1 cellular context compared by ENCODE assay signal in the genomic region with DNA sequence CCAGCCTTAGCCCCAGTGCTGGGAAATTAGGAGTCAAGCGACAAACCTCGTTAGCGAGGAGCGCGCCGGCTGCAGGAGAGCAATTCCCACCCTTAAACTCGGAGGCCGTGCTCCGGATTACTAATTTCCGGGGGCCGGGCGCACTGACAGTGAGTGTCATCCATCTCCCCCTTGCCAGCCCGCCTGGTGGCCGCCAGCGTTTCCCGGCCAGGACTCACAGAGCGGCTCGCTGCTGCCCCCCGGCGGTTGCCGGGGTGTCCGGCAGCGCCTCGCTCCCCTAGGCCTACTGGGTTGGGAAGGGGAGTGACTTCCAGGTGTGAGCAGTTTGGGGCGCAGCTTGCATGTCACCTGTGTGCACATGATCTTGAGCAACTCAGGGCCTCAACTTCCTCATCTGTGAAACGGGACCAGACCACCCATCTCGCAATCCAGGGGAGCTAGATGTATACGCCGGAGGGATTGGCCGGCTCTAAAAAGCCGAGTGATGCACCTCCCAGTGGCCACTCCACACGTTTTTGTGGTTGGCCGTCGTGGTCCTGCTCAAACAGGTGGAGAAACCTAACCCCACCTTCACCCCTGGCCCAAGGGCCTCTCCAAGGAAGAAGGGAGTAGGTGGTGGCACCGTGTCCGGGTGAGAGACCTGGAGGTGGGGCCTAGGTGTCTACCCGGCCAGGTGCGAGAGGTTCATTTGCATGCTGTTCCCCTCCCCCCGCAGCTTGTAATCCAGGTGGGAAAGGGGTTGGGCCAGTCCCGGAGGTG.
A peak's percentile ranks its signal among the peaks of the same experiment; 100 is the strongest.
TF ChIP-seq lines count a peak whose summit lies in the region.

No MANE protein-coding gene starts in this region.

TF ChIP-seq in HepG2, 621 proteins besides CTCF, POLR2A, EP300 and RAD21 (continued from another document):
- no peak for TF ChIP-seq ZBTB26 (CRISPR knock-in tag; IDR thresholded peaks at IDR 0.05; ENCODE audit: borderline replicate concordance)
- no peak for TF ChIP-seq HMG20A (CRISPR knock-in tag; IDR thresholded peaks at IDR 0.05; ENCODE audit: borderline replicate concordance)
- no peak for TF ChIP-seq HNF4G (IDR thresholded peaks at IDR 0.05; ENCODE audit: borderline replicate concordance, low read depth, low read length)
- TF ChIP-seq HNF4G (CRISPR knock-in tag; IDR thresholded peaks at IDR 0.05; ENCODE audit: borderline replicate concordance, low read depth), result 0 out of 2 replicates have a peak, but pooled peaks have one; percentile 51
- peak; percentile 90; the same call in 1 of the 2 replicates for TF ChIP-seq ZNF782 (CRISPR knock-in tag; IDR thresholded peaks at IDR 0.05; ENCODE audit: borderline replicate concordance)
- TF ChIP-seq BORCS8-MEF2B (CRISPR knock-in tag; IDR thresholded peaks at IDR 0.05), result peak; percentile 72
- no peak for TF ChIP-seq JUNB (CRISPR knock-in tag; IDR thresholded peaks at IDR 0.05; ENCODE audit: borderline replicate concordance)
- TF ChIP-seq HMGXB4 (CRISPR knock-in tag; IDR thresholded peaks at IDR 0.05; ENCODE audit: borderline replicate concordance in 1 of 2, low read depth in 1 of 2), result peak; percentile 94 to 95
- peak; percentile 77 for TF ChIP-seq ZNF792 (CRISPR knock-in tag; IDR thresholded peaks at IDR 0.05)
- 0 out of 2 replicates have a peak, but pooled peaks have one; percentile 24 for TF ChIP-seq TP53 (CRISPR knock-in tag; conservative IDR thresholded peaks at IDR 0.05)
- TF ChIP-seq GATA4 (IDR thresholded peaks at IDR 0.05; ENCODE audit: borderline replicate concordance, low read depth), result no peak
- no peak for TF ChIP-seq ZNF468 (CRISPR knock-in tag; IDR thresholded peaks at IDR 0.05)
- peak; percentile 63; the same call in 1 of the 2 replicates for TF ChIP-seq SIX1 (CRISPR knock-in tag; IDR thresholded peaks at IDR 0.05; ENCODE audit: borderline replicate concordance)
- no peak for TF ChIP-seq NR3C1 (CRISPR knock-in tag; IDR thresholded peaks at IDR 0.05)
- TF ChIP-seq, protein P1, sequence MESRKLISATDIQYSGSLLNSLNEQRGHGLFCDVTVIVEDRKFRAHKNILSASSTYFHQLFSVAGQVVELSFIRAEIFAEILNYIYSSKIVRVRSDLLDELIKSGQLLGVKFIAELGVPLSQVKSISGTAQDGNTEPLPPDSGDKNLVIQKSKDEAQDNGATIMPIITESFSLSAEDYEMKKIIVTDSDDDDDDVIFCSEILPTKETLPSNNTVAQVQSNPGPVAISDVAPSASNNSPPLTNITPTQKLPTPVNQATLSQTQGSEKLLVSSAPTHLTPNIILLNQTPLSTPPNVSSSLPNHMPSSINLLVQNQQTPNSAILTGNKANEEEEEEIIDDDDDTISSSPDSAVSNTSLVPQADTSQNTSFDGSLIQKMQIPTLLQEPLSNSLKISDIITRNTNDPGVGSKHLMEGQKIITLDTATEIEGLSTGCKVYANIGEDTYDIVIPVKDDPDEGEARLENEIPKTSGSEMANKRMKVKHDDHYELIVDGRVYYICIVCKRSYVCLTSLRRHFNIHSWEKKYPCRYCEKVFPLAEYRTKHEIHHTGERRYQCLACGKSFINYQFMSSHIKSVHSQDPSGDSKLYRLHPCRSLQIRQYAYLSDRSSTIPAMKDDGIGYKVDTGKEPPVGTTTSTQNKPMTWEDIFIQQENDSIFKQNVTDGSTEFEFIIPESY (CRISPR knock-in tag; IDR thresholded peaks at IDR 0.05), result peak; percentile 60
